ENCODE assay signal across 10 cellular contexts in genomic region chr10:73871915-73872710, GRCh38. TPM values are rescaled to one million over a fixed set of nuclear protein-coding genes. Genes with fewer than 3 reads are reported as not detected.
A peak's percentile ranks its signal among the peaks of the same experiment; 100 is the strongest.
DNase-seq lines count a peak whose midpoint lies in the region; ATAC-seq, FAIRE-seq and TF ChIP-seq lines count a peak whose summit lies in the region.
"Had no signal": no experiment of that assay in that cellular context is flagged by ENCODE, and none has a peak within 500 bp of the region (broad histone marks: within the 10 kb centered on the region; RNA-seq: fewer than 3 reads in every experiment).

No MANE protein-coding gene starts in this region.

- no peaks in the 10 kb centered on the region for H3K9me3 ChIP-seq in CD8-positive, alpha-beta T cell (ENCODE audit: low read length)
- H3K9me3 ChIP-seq in H1 (ENCODE audit: insufficient read depth in 2 of 2, low read depth in 1 of 2, low read length in 1 of 2) = no peaks in the 10 kb centered on the region
- no peaks in the 10 kb centered on the region for H3K9me3 ChIP-seq in neural progenitor cell (ENCODE audit: low read depth)

- H3K4me3 ChIP-seq in CD8-positive, alpha-beta T cell (ENCODE audit: low read depth, low read length) = no peak overlapping the region
- H3K4me3 ChIP-seq in H1 (ENCODE audit: extremely low read depth in 1 of 4, insufficient read depth in 2 of 4, low read depth in 3 of 4, low read length in 4 of 4) (no peak overlapping the region), neural progenitor cell (no peak overlapping the region)

- peaks cover 9% of the 10 kb centered on the region; the same call in 1 of the 2 replicates for H3K23me2 ChIP-seq in H1 (ENCODE audit: low read depth, low read length)

- H4K91ac ChIP-seq in H1 (replicated peaks; ENCODE audit: insufficient read length, low read length) = no peak overlapping the region

- H3K14ac ChIP-seq in H1 (ENCODE audit: insufficient read length) = no peak overlapping the region

- peaks cover 20% of the 10 kb centered on the region for H3K79me1 ChIP-seq in H1 (ENCODE audit: low read depth, low read length)

- no peak overlapping the region for H2BK15ac ChIP-seq in H1 (ENCODE audit: low read length)

- POLR2A ChIA-PET in CD8-positive, alpha-beta T cell (lab: Charles Lee) = interaction anchor here (0.6 kb wide), 1 partner anchor 63 kb away, joined by 3 read pairs; no protein-coding TSS in a partner anchor
- POLR2A ChIA-PET in H1 (lab: Charles Lee; ENCODE audit: partially characterized antibody) = interaction anchor here (1.2 kb wide), 1 partner anchor 9 kb away, joined by 3 read pairs; no protein-coding TSS in a partner anchor

- TF ChIP-seq POLR2A in H1 (IDR thresholded peaks at IDR 0.05; ENCODE audit: control extremely low read depth in 1 of 2, low read depth in 2 of 2, low read length in 2 of 2) = no peak

- peak overlapping the region; percentile 50 for H3K27ac Mint-ChIP-seq in CD8-positive, alpha-beta T cell
- no peak overlapping the region for H3K27ac Mint-ChIP-seq in neural progenitor cell

- no peak for ATAC-seq in CD8-positive, alpha-beta T cell
- no peak for ATAC-seq in HG02884 (IDR thresholded peaks at IDR 0.05; ENCODE audit: unreplicated experiment)
- ATAC-seq in HG02852 (IDR thresholded peaks at IDR 0.05; ENCODE audit: unreplicated experiment) = no peak
- no peak for ATAC-seq in HG02588 (IDR thresholded peaks at IDR 0.05; ENCODE audit: unreplicated experiment)
- no peak for ATAC-seq in activated CD4-positive, CD25-positive, alpha-beta regulatory T cell treated with anti-CD3 and anti-CD28 coated beads, Interleukin-2, amount 50 U/mL, for 24 hours

- 84% methylated on average over 7 of the region's 7 CpGs; no CpG with 5 or more reads in 1 of the 2 experiments for WGBS in H1 (ENCODE audit: extremely low coverage in 1 of 2, insufficient coverage in 1 of 2, insufficient read length in 1 of 2, insufficient replicate concordance in 2 of 2, low coverage in 1 of 2, low lambda C conversion rate in 2 of 2, missing lambda C conversion rate in 1 of 2), 2 experiments

- peak in 1 of 2 experiments; percentile 19; a peak in 1 of 4 replicates for TF ChIP-seq RAD21 in H1 (IDR thresholded peaks at IDR 0.05 in 1 of 2, conservative IDR thresholded peaks at IDR 0.05 in 1 of 2; ENCODE audit: low read depth in 2 of 2, low read length in 2 of 2)

- no peak overlapping the region for H3K18ac ChIP-seq in H1 (ENCODE audit: extremely low read depth, low read length)

- peaks cover 3% of the 10 kb centered on the region for H3K36me3 ChIP-seq in CD8-positive, alpha-beta T cell (ENCODE audit: insufficient read depth, low read length)
- H3K36me3 ChIP-seq in H1 (ENCODE audit: control insufficient read depth in 2 of 4, insufficient read depth in 4 of 4, low read length in 3 of 4) = peaks cover 4 to 29% (median 10%) of the 10 kb centered on the region in 4 experiments; a peak in 6 of 8 replicates
- H3K36me3 ChIP-seq in neural progenitor cell = no peaks in the 10 kb centered on the region

- H3K23ac ChIP-seq in H1 (ENCODE audit: insufficient read length) = no peak overlapping the region

- peaks cover 74% of the 10 kb centered on the region for H3K4me1 ChIP-seq in CD8-positive, alpha-beta T cell (ENCODE audit: insufficient read depth, low read length)
- peaks cover 0 to 18% (median 13%) of the 10 kb centered on the region in 4 experiments; a peak in 6 of 7 replicates for H3K4me1 ChIP-seq in H1 (replicated peaks in 1 of 4; ENCODE audit: control insufficient read depth in 3 of 4, insufficient read depth in 4 of 4, low read length in 3 of 4)
- peaks cover 8% of the 10 kb centered on the region for H3K4me1 ChIP-seq in neural progenitor cell

- H2BK5ac ChIP-seq in H1 (ENCODE audit: low read depth, low read length) = no peak overlapping the region

- H3K36me3 Mint-ChIP-seq in CD8-positive, alpha-beta T cell = peaks cover 56% of the 10 kb centered on the region
- H3K36me3 Mint-ChIP-seq in neural progenitor cell = peaks cover 28% of the 10 kb centered on the region

- H3K4ac ChIP-seq in H1 (replicated peaks; ENCODE audit: insufficient read length, low read depth, low read length) = no peak overlapping the region

- H3K79me2 ChIP-seq in H1 (ENCODE audit: control insufficient read depth in 1 of 2, insufficient read depth in 2 of 2, low read length in 2 of 2) (peaks cover 0 to 46% of the 10 kb centered on the region in 2 experiments; a peak in 3 of 4 replicates), neural progenitor cell (ENCODE audit: low read depth) (peaks cover 5% of the 10 kb centered on the region)

- H3K9me3 Mint-ChIP-seq in CD8-positive, alpha-beta T cell = no peaks in the 10 kb centered on the region
- H3K9me3 Mint-ChIP-seq in neural progenitor cell = no peaks in the 10 kb centered on the region

- no peak overlapping the region for H4K5ac ChIP-seq in H1 (ENCODE audit: insufficient read length, low read depth, low read length)

- no peak overlapping the region for H2BK120ac ChIP-seq in H1 (replicated peaks; ENCODE audit: low read depth, low read length)

- peaks cover 15 to 26% of the 10 kb centered on the region in 2 experiments for H4K20me1 ChIP-seq in H1 (replicated peaks in 1 of 2; ENCODE audit: control insufficient read depth in 1 of 2, insufficient read depth in 2 of 2, low read length in 2 of 2)
- H4K20me1 ChIP-seq in neural progenitor cell (ENCODE audit: low read depth) = peaks cover 38% of the 10 kb centered on the region

- H3K27me3 ChIP-seq in CD8-positive, alpha-beta T cell (ENCODE audit: insufficient read depth, low read length) = no peaks in the 10 kb centered on the region
- peaks cover 0 to 3% (median 0%) of the 10 kb centered on the region in 4 experiments; a peak in 1 of 7 replicates for H3K27me3 ChIP-seq in H1 (replicated peaks in 1 of 4; ENCODE audit: control insufficient read depth in 3 of 4, extremely low read depth in 1 of 4, insufficient read depth in 3 of 4, low read length in 3 of 4)
- peaks cover 11% of the 10 kb centered on the region for H3K27me3 ChIP-seq in neural progenitor cell

- H3K27me3 Mint-ChIP-seq in CD8-positive, alpha-beta T cell (ENCODE audit: low read depth) = no peaks in the 10 kb centered on the region
- H3K27me3 Mint-ChIP-seq in neural progenitor cell (ENCODE audit: insufficient read depth, low read depth) = peaks cover 21% of the 10 kb centered on the region

- H3K4me3 Mint-ChIP-seq in CD8-positive, alpha-beta T cell = peak overlapping the region; percentile 84
- H3K4me3 Mint-ChIP-seq in neural progenitor cell = peak overlapping the region; percentile 88

- H3F3A ChIP-seq in neural progenitor cell (ENCODE audit: low read depth) = peaks cover 17% of the 10 kb centered on the region

- no peak overlapping the region; a peak in 1 of 4 replicates for H3K4me2 ChIP-seq in H1 (ENCODE audit: insufficient read depth in 1 of 2, low read depth in 2 of 2, low read length in 2 of 2)
- H3K4me2 ChIP-seq in neural progenitor cell = peak overlapping the region; percentile 86

- no peak overlapping the region for H2AK5ac ChIP-seq in H1 (ENCODE audit: low read depth, low read length)

- FAIRE-seq in H1 (lab: Jason Lieb, UNC) = no peak

- CTCF ChIA-PET in CD8-positive, alpha-beta T cell (lab: Charles Lee) = interaction anchor here (0.6 to 1.8 kb wide), 4 partner anchors 8 to 219 kb away, joined by 3 to 6 read pairs (median 4); no protein-coding TSS in a partner anchor
- CTCF ChIA-PET in H1 (lab: Charles Lee; ENCODE audit: partially characterized antibody) = interaction anchor here (1.2 to 18.1 kb wide), 7 partner anchors 6 to 85 kb away, joined by 3 to 243 read pairs (median 6); partner anchors contain the start of gene CAMK2G

- peaks cover 77% of the 10 kb centered on the region for H3K4me1 Mint-ChIP-seq in CD8-positive, alpha-beta T cell (ENCODE audit: low read depth)
- H3K4me1 Mint-ChIP-seq in neural progenitor cell = peaks cover 28% of the 10 kb centered on the region

- H2BK12ac ChIP-seq in H1 (ENCODE audit: low read depth, low read length) = no peak overlapping the region

- intact Hi-C loops in CD8-positive, alpha-beta T cell (cut with DNase I, micrococcal nuclease) = loop anchor here (2.0 to 10.0 kb wide), 4 partner anchors 15 to 1243 kb away; partner anchors contain the start of genes KAT6B (in 1 of the 2) and SAMD8 (in 1 of the 2)

- H4K8ac ChIP-seq in H1 (ENCODE audit: extremely low read depth, insufficient read depth, low read length) = no peak overlapping the region

- H3K27ac ChIP-seq in CD8-positive, alpha-beta T cell (ENCODE audit: low read depth, low read length) = no peak overlapping the region
- H3K27ac ChIP-seq in H1 (ENCODE audit: low read depth, low read length) (no peak overlapping the region), neural progenitor cell (no peak overlapping the region)

- H2AFZ ChIP-seq in H1 (ENCODE audit: low read length) (no peak overlapping the region), neural progenitor cell (replicated peaks) (no peak overlapping the region)

- no peak for DNase-seq in CD8-positive, alpha-beta T cell
- peak; percentile 87 for DNase-seq in NCI-H2171 treated with DMSO at 0.1 percent for 48 hours (lab: John Stamatoyannopoulos, UW)
- DNase-seq in H1 (ENCODE audit: low read depth in 1 of 2, low spot score in 2 of 2) = no peak
- DNase-seq in neural progenitor cell (ENCODE audit: low spot score) = no peak
- DNase-seq: activated effector memory CD4-positive, alpha-beta T cell treated with anti-CD3 and anti-CD28 coated beads, Interleukin-2, amount 50 U/mL, for 16 hours; NCI-H1436 had no signal

- H2BK20ac ChIP-seq in H1 (ENCODE audit: low read length) = no peak overlapping the region

- H3K9ac ChIP-seq in H1 (replicated peaks in 1 of 4; ENCODE audit: extremely low read depth in 1 of 4, low read depth in 3 of 4, low read length in 3 of 4) (no peak overlapping the region), neural progenitor cell (no peak overlapping the region)

- TF ChIP-seq CTCF in CD8-positive, alpha-beta T cell (IDR thresholded peaks at IDR 0.05) = no peak
- TF ChIP-seq CTCF in H1 (IDR thresholded peaks at IDR 0.05; ENCODE audit: control extremely low read depth in 1 of 3, insufficient read depth in 1 of 3, low read depth in 1 of 3, low read length in 3 of 3) (peak in 2 of 3 experiments; percentile 18 to 24; a peak in 2 of 4 replicates), neural progenitor cell (IDR thresholded peaks at IDR 0.05) (no peak)

- no peak for TF ChIP-seq EP300 in H1 (IDR thresholded peaks at IDR 0.05; ENCODE audit: borderline replicate concordance in 1 of 2, low read depth in 2 of 2, low read length in 2 of 2)

- H3K56ac ChIP-seq in H1 (replicated peaks; ENCODE audit: insufficient read length, low read depth, low read length) = no peak overlapping the region

RNA-seq across cellular contexts. Expression of gene CAMK2G, which starts 2.2 kb away (rescaled TPM):
- 10 to 100 TPM; 28.4 to 28.9 TPM for total RNA-seq in CD8-positive, alpha-beta T cell
- 29.9 and 31.7 TPM in 2 replicates for total RNA-seq in H1 (2021; fragmentation: NEBNext Ultra II Directional; extraction: Animal tissue kit (Norgen Biotek cat#: 25700))
- 28.9 and 31.9 TPM in 2 replicates for polyA plus RNA-seq in H1 (2011; rRNA removed)
- 37.7 TPM for polyA plus RNA-seq in H1 (2011; cell fraction: cytosol; rRNA removed)
- 77.7 TPM for polyA plus RNA-seq in H1 (2011; cell fraction: nucleus; rRNA removed)
- polyA plus RNA-seq in H1 (2012, experiment 1 of 2) = 31.3 to 38.7 TPM (median 34.5 TPM) in 4 replicates
- polyA plus RNA-seq in H1 (2012, experiment 2 of 2) = 22.7 TPM
- 23.2 TPM for polyA plus RNA-seq in H1 (2013, experiment 1 of 2)
- polyA plus RNA-seq in H1 (2013, experiment 2 of 2) = 21.7 TPM
- polyA minus RNA-seq in H1 (2011; rRNA and poly(A)+ RNA removed) = 38.9 and 49.0 TPM in 2 replicates
- 20.9 TPM for polyA minus RNA-seq in H1 (2011; cell fraction: cytosol; rRNA and poly(A)+ RNA removed)
- polyA minus RNA-seq in H1 (2011; cell fraction: nucleus; rRNA and poly(A)+ RNA removed) = 32.5 TPM
- 35.0 and 36.6 TPM in 2 replicates for total RNA-seq in neural progenitor cell (ENCODE audit: low replicate concordance)

RNA-seq across cellular contexts. Expression of gene PLAU, which starts 38.8 kb away (rescaled TPM):
- total RNA-seq in CD8-positive, alpha-beta T cell = under 1 TPM in 1 of 2 experiments, not detected in 1; 0.11 TPM
- total RNA-seq in H1 (2021; fragmentation: NEBNext Ultra II Directional; extraction: Animal tissue kit (Norgen Biotek cat#: 25700)) = 23.8 and 26.1 TPM in 2 replicates
- polyA plus RNA-seq in H1 (2011; rRNA removed) = 15.8 and 16.2 TPM in 2 replicates
- 19.5 TPM for polyA plus RNA-seq in H1 (2011; cell fraction: cytosol; rRNA removed)
- 21.1 TPM for polyA plus RNA-seq in H1 (2011; cell fraction: nucleus; rRNA removed)
- polyA plus RNA-seq in H1 (2012, experiment 1 of 2) = 19.7 to 29.1 TPM (median 26.3 TPM) in 4 replicates
- polyA plus RNA-seq in H1 (2012, experiment 2 of 2) = 23.8 TPM
- 30.9 TPM for polyA plus RNA-seq in H1 (2013, experiment 1 of 2)
- polyA plus RNA-seq in H1 (2013, experiment 2 of 2) = 32.5 TPM
- polyA minus RNA-seq in H1 (2011; rRNA and poly(A)+ RNA removed) = 9.7 and 10.8 TPM in 2 replicates
- 6.0 TPM for polyA minus RNA-seq in H1 (2011; cell fraction: cytosol; rRNA and poly(A)+ RNA removed)
- polyA minus RNA-seq in H1 (2011; cell fraction: nucleus; rRNA and poly(A)+ RNA removed) = 4.4 TPM
- total RNA-seq in neural progenitor cell (ENCODE audit: low replicate concordance) = 7.6 and 10.7 TPM in 2 replicates

Comparison
In these comparisons a context has a peak if more than half of its experiments do, and no peak if none do; other contexts are left out.
1. CTCF ChIP-seq: peak in H1 (2 of 3); none in CD8-positive, alpha-beta T cell (single experiment) and neural progenitor cell (single experiment).